In genomic region chr6:55065020-55065419, GRCh38 we compare ENCODE assay signal across 22 cellular contexts.
DNase-seq lines count a peak whose midpoint lies in the region; ATAC-seq, FAIRE-seq and TF ChIP-seq lines count a peak whose summit lies in the region.
"Had no signal": no experiment of that assay in that cellular context is flagged by ENCODE, and none has a peak within 500 bp of the region (broad histone marks: within the 10 kb centered on the region; RNA-seq: fewer than 3 reads in every experiment).

No MANE protein-coding gene starts in this region.

- no peaks in the 10 kb centered on the region for H3K27me3 ChIP-seq in small intestine (ENCODE audit: control insufficient read depth in 2 of 2, insufficient read depth in 2 of 2, low read length in 2 of 2)
- H3K27me3 ChIP-seq: BE2C had no signal

- H3K9me3 ChIP-seq in mucosa of descending colon (peaks cover 5% of the 10 kb centered on the region), small intestine (ENCODE audit: control insufficient read depth, low read depth) (no peaks in the 10 kb centered on the region)

- TF ChIP-seq CTCF in mucosa of descending colon (IDR thresholded peaks at IDR 0.05) = no peak

- DNase-seq in OCI-M1 (lab: John Stamatoyannopoulos, UW) (peak; percentile 34), amniotic epithelial cell (ENCODE audit: low read depth) (peak; percentile 13), mucosa of descending colon (no peak), small intestine (peak; percentile 14), NCI-H2196 treated with DMSO at 0.1 percent for 48 hours (lab: John Stamatoyannopoulos, UW; ENCODE audit: unreplicated experiment) (no peak)
- DNase-seq: ACHN; BE2C; CD4-positive, CD25-positive, alpha-beta regulatory T cell; CD8-positive, alpha-beta memory T cell; COR-L47; DMS 273 treated with DMSO at 0.1 percent for 48 hours; GDM1; HCEC 1CT; IMR-90 had no signal

- no peak for FAIRE-seq in small intestine (lab: Jason Lieb, UNC)
- FAIRE-seq: A204.1, GM12892, GM18507, H54, K562 had no signal

- H3K4me3 ChIP-seq in mucosa of descending colon (no peak overlapping the region), small intestine (ENCODE audit: low read depth in 1 of 2, low read length in 2 of 2) (no peak overlapping the region)
- H3K4me3 ChIP-seq: GM23338, K562 had no signal

- WGBS in small intestine, 3 donors = 80 to 90% (median 83%) methylated on average over 3 of the region's 3 CpGs

- no peaks in the 10 kb centered on the region for H3K36me3 ChIP-seq in mucosa of descending colon (ENCODE audit: low read depth)
- H3K36me3 ChIP-seq in small intestine (ENCODE audit: control insufficient read depth in 2 of 2, insufficient read depth in 2 of 2, low read length in 2 of 2) = no peaks in the 10 kb centered on the region
- H3K36me3 ChIP-seq: BE2C had no signal

- intact Hi-C loops in mucosa of descending colon (cut with DNase I, micrococcal nuclease) = loop anchor here in 1 of 2 donors (10.0 kb wide), 1 partner anchor 350 kb away; no protein-coding TSS in a partner anchor

- H3K27ac ChIP-seq in small intestine (ENCODE audit: low read depth in 1 of 2, low read length in 1 of 2) = no peak overlapping the region
- H3K27ac ChIP-seq: HL-60 had no signal

- ATAC-seq in mucosa of descending colon = peak; percentile 35
- ATAC-seq in HG02981 (IDR thresholded peaks at IDR 0.05; ENCODE audit: unreplicated experiment) = no peak
- ATAC-seq: GM23338, K562 had no signal

- H3K4me1 ChIP-seq in mucosa of descending colon (ENCODE audit: low read depth) (no peaks in the 10 kb centered on the region), small intestine (ENCODE audit: control insufficient read depth in 2 of 2, insufficient read depth in 1 of 2, low read depth in 1 of 2, low read length in 1 of 2) (no peaks in the 10 kb centered on the region)
- H3K4me1 ChIP-seq: BE2C had no signal

Comparison
In these comparisons a context has a peak if more than half of its experiments do, and no peak if none do; other contexts are left out.
1. DNase-seq: peak in OCI-M1 (single experiment), amniotic epithelial cell (single experiment) and small intestine (single experiment); none in mucosa of descending colon (0 of 3) and NCI-H2196 treated with DMSO at 0.1 percent for 48 hours (single experiment).